Comparison of ENCODE assay signal across 1 cellular context in genomic region chr4:151251922-151252321, GRCh38.
TF ChIP-seq lines count a peak whose summit lies in the region.

No MANE protein-coding gene starts in this region.

TF ChIP-seq in GM23338, 12 proteins besides CTCF, POLR2A, EP300 and RAD21 (continued from another document):
- TF ChIP-seq REST (IDR thresholded peaks at IDR 0.05; ENCODE audit: unreplicated experiment): no peak
- TF ChIP-seq ZNF331 (CRISPR knock-in tag; IDR thresholded peaks at IDR 0.05; ENCODE audit: low read depth): no peak
- no peak for TF ChIP-seq ZNF114 (CRISPR knock-in tag; IDR thresholded peaks at IDR 0.05)
- TF ChIP-seq CREB1 (CRISPR knock-in tag; IDR thresholded peaks at IDR 0.05; ENCODE audit: low read depth): no peak
